Comparison of ENCODE assay signal across 16 cellular contexts in the genomic region with DNA sequence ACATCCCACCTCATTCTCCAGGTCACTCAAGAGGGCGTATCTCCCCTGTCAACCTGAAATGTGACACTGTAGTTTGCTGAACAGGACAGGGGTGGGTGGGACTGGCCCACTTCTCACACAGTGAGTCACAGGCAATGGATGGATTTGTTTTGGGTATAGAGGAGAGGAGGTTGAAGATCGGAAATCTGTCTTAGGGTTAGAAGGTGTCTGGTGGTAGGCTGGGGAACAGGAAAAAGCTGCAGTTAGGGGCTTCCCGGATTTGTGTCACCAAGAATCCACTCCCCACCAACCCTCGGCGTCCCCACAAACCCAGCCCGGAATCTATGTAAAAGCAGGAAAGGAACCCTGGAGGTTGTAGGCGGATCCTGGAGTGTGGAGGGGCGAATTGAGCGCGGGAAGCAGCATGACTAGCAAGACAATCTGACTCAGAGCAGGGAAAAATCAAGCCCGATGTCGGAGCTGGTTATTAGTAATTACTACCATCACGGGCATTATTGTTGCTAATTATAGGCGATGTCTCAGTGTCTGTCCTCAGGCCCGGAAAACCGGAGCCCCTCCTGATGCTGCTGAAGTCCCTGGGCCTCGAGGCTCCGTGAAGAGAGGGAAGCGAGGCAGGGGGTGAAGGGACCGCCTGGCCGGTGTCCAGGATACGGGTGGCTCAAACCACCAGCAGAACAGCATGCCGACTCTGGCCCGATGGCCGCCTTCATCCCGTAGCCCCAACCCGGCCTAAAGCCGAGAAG. TPM values are rescaled to one million over a fixed set of nuclear protein-coding genes. Genes with fewer than 3 reads are reported as not detected.
DNase-seq lines count a peak whose midpoint lies in the region; ATAC-seq and TF ChIP-seq lines count a peak whose summit lies in the region.
"Had no signal": no experiment of that assay in that cellular context is flagged by ENCODE, and none has a peak within 500 bp of the region (broad histone marks: within the 10 kb centered on the region; RNA-seq: fewer than 3 reads in every experiment).

No MANE protein-coding gene starts in this region.

- peak overlapping the region; percentile 63 for H3K4me3 Mint-ChIP-seq in activated naive CD8-positive, alpha-beta T cell treated with anti-CD3 and anti-CD28 coated beads, Interleukin-2, amount 10 ng/mL, durations not matched to agents 7 days and 5 days
- no peak overlapping the region for H3K4me3 Mint-ChIP-seq in activated naive CD8-positive, alpha-beta T cell treated with anti-CD3 and anti-CD28 coated beads for 36 hours

- intact Hi-C loops in upper lobe of right lung (cut with DNase I): no loop called here

- no peaks in the 10 kb centered on the region for H3K36me3 ChIP-seq in upper lobe of right lung
- H3K36me3 ChIP-seq: gastroesophageal sphincter had no signal

- TF ChIP-seq CTCF in astrocyte of the spinal cord (IDR thresholded peaks at IDR 0.05; ENCODE audit: low read depth, low read length) (no peak), upper lobe of right lung (IDR thresholded peaks at IDR 0.05) (no peak)

- no peaks in the 10 kb centered on the region for H3K9me3 ChIP-seq in upper lobe of right lung
- H3K9me3 ChIP-seq: gastroesophageal sphincter, mucosa of descending colon had no signal

- H3K27me3 Mint-ChIP-seq in activated naive CD8-positive, alpha-beta T cell treated with anti-CD3 and anti-CD28 coated beads, Interleukin-2, amount 10 ng/mL, durations not matched to agents 7 days and 5 days: peaks cover 71% of the 10 kb centered on the region
- H3K27me3 Mint-ChIP-seq in activated naive CD8-positive, alpha-beta T cell treated with anti-CD3 and anti-CD28 coated beads for 36 hours: peaks cover 87% of the 10 kb centered on the region

- H3K36me3 Mint-ChIP-seq in activated naive CD8-positive, alpha-beta T cell treated with anti-CD3 and anti-CD28 coated beads, Interleukin-2, amount 10 ng/mL, durations not matched to agents 7 days and 5 days: no peaks in the 10 kb centered on the region
- no peaks in the 10 kb centered on the region for H3K36me3 Mint-ChIP-seq in activated naive CD8-positive, alpha-beta T cell treated with anti-CD3 and anti-CD28 coated beads for 36 hours

- ATAC-seq in activated naive CD8-positive, alpha-beta T cell treated with anti-CD3 and anti-CD28 coated beads, Interleukin-2, amount 10 ng/mL, durations not matched to agents 7 days and 5 days (ENCODE audit: low read depth): no peak
- ATAC-seq in upper lobe of right lung (no peak), GM18520 (IDR thresholded peaks at IDR 0.05; ENCODE audit: unreplicated experiment) (no peak), GM19395 (IDR thresholded peaks at IDR 0.05; ENCODE audit: unreplicated experiment) (no peak)
- ATAC-seq: gastroesophageal sphincter, mucosa of descending colon, PC-3 had no signal

- no peak for DNase-seq in activated naive CD8-positive, alpha-beta T cell treated with anti-CD3 and anti-CD28 coated beads, Interleukin-2, amount 10 ng/mL, durations not matched to agents 7 days and 5 days
- DNase-seq in activated naive CD8-positive, alpha-beta T cell treated with anti-CD3 and anti-CD28 coated beads for 36 hours: no peak
- DNase-seq in astrocyte of the spinal cord (ENCODE audit: low read depth, low spot score): peak; percentile 6
- DNase-seq in left kidney (ENCODE audit: low read depth, low spot score): peak; percentile 53
- DNase-seq in upper lobe of right lung: no peak
- no peak for DNase-seq in EL
- DNase-seq: activated CD8-positive, alpha-beta memory T cell treated with anti-CD3 and anti-CD28 coated beads, Interleukin-2, amount 50 U/mL, for 4 hours; HCEC 1CT; mucosa of descending colon; NCI-H2171; PC-3; T-helper 9 cell had no signal

- POLR2A ChIA-PET in activated naive CD8-positive, alpha-beta T cell treated with anti-CD3 and anti-CD28 coated beads, Interleukin-2, amount 10 ng/mL, durations not matched to agents 7 days and 5 days (lab: Charles Lee): no interaction called here

- in situ Hi-C loops in astrocyte of the spinal cord (cut with HindIII; ENCODE audit: low sequenced_read_pairs): no loop called here

- peaks cover 11% of the 10 kb centered on the region for H3K4me1 ChIP-seq in upper lobe of right lung

- H3K4me1 Mint-ChIP-seq in activated naive CD8-positive, alpha-beta T cell treated with anti-CD3 and anti-CD28 coated beads, Interleukin-2, amount 10 ng/mL, durations not matched to agents 7 days and 5 days: peaks cover 2% of the 10 kb centered on the region
- H3K4me1 Mint-ChIP-seq in activated naive CD8-positive, alpha-beta T cell treated with anti-CD3 and anti-CD28 coated beads for 36 hours: peaks cover 1% of the 10 kb centered on the region

- no peaks in the 10 kb centered on the region for H3K9me3 Mint-ChIP-seq in activated naive CD8-positive, alpha-beta T cell treated with anti-CD3 and anti-CD28 coated beads, Interleukin-2, amount 10 ng/mL, durations not matched to agents 7 days and 5 days
- peaks cover under 1% of the 10 kb centered on the region for H3K9me3 Mint-ChIP-seq in activated naive CD8-positive, alpha-beta T cell treated with anti-CD3 and anti-CD28 coated beads for 36 hours

- H3K27ac ChIP-seq in upper lobe of right lung: no peak overlapping the region
- H3K27ac ChIP-seq: gastroesophageal sphincter, KMS-11 had no signal

- H3K27me3 ChIP-seq in upper lobe of right lung: peaks cover 95% of the 10 kb centered on the region

- H3K4me3 ChIP-seq in astrocyte of the spinal cord (ENCODE audit: low read depth, low read length): no peak overlapping the region
- peak overlapping the region; percentile 26 for H3K4me3 ChIP-seq in upper lobe of right lung
- H3K4me3 ChIP-seq: mucosa of descending colon had no signal

- peak overlapping the region; percentile 78 for H3K27ac Mint-ChIP-seq in activated naive CD8-positive, alpha-beta T cell treated with anti-CD3 and anti-CD28 coated beads, Interleukin-2, amount 10 ng/mL, durations not matched to agents 7 days and 5 days
- no peak overlapping the region for H3K27ac Mint-ChIP-seq in activated naive CD8-positive, alpha-beta T cell treated with anti-CD3 and anti-CD28 coated beads for 36 hours

RNA-seq across cellular contexts. Expression of a gene that starts 1.7 kb away (rescaled TPM):
- total RNA-seq in activated naive CD8-positive, alpha-beta T cell treated with anti-CD3 and anti-CD28 coated beads, Interleukin-2, amount 10 ng/mL, durations not matched to agents 7 days and 5 days: not detected
- not detected for total RNA-seq in activated naive CD8-positive, alpha-beta T cell treated with anti-CD3 and anti-CD28 coated beads for 36 hours
- 7.5 TPM for total RNA-seq in upper lobe of right lung
- total RNA-seq: mucosa of descending colon, PC-3 had no signal

Comparison
In these comparisons a context has a peak if more than half of its experiments do, and no peak if none do; other contexts are left out.
1. DNase-seq: peak in astrocyte of the spinal cord (single experiment) and left kidney (single experiment); none in activated naive CD8-positive, alpha-beta T cell treated with anti-CD3 and anti-CD28 coated beads, Interleukin-2, amount 10 ng/mL, durations not matched to agents 7 days and 5 days (single experiment), activated naive CD8-positive, alpha-beta T cell treated with anti-CD3 and anti-CD28 coated beads for 36 hours (single experiment), upper lobe of right lung (single experiment) and EL (single experiment).